Comparison of ENCODE assay signal across 2 cellular contexts in genomic region chr1:51644533-51645197, GRCh38.
TF ChIP-seq lines count a peak whose summit lies in the region.

No MANE protein-coding gene starts in this region.

TF ChIP-seq in GM23338, 12 proteins besides CTCF, POLR2A, EP300 and RAD21 (continued from another document):
- TF ChIP-seq ZNF462 (CRISPR knock-in tag; IDR thresholded peaks at IDR 0.05) (no peak), NANOG (IDR thresholded peaks at IDR 0.05; ENCODE audit: borderline replicate concordance) (no peak), ZNF114 (CRISPR knock-in tag; IDR thresholded peaks at IDR 0.05) (no peak), POLR2AphosphoS5 (IDR thresholded peaks at IDR 0.05; ENCODE audit: low read depth) (no peak), REST (IDR thresholded peaks at IDR 0.05; ENCODE audit: unreplicated experiment) (no peak), EZH2phosphoT487 (IDR thresholded peaks at IDR 0.05; ENCODE audit: unreplicated experiment) (no peak), CREB1 (CRISPR knock-in tag; IDR thresholded peaks at IDR 0.05; ENCODE audit: low read depth) (no peak)
TF ChIP-seq in GM23338: peak in this region for 0.

TF ChIP-seq in SK-N-SH, 30 proteins besides CTCF, POLR2A, EP300 and RAD21 (continued from another document):
- TF ChIP-seq NRF1 (IDR thresholded peaks at IDR 0.05; ENCODE audit: low read depth, low read length) (no peak), CHD2 (IDR thresholded peaks at IDR 0.05; ENCODE audit: low read length, partially characterized antibody) (no peak), NFIC (IDR thresholded peaks at IDR 0.05; ENCODE audit: borderline replicate concordance) (peak; percentile 60; the same call in 1 of the 2 replicates), POLR2AphosphoS5 (IDR thresholded peaks at IDR 0.05; ENCODE audit: low read depth, low read length) (peak; percentile 38; the same call in 1 of the 2 replicates), SMC3 (IDR thresholded peaks at IDR 0.05; ENCODE audit: low read depth, low read length) (no peak), MEF2A (IDR thresholded peaks at IDR 0.05; ENCODE audit: borderline replicate concordance, low read depth) (no peak), RFX5 (IDR thresholded peaks at IDR 0.05; ENCODE audit: low read length) (no peak), RCOR1 (IDR thresholded peaks at IDR 0.05; ENCODE audit: low read length) (no peak), RXRA (IDR thresholded peaks at IDR 0.05; ENCODE audit: borderline replicate concordance, low read depth) (no peak; the same call in 1 of the 2 replicates), SIN3A (IDR thresholded peaks at IDR 0.05; ENCODE audit: borderline replicate concordance, low read depth, low read length) (no peak), FOXJ3 (CRISPR knock-in tag; IDR thresholded peaks at IDR 0.05) (no peak), TEAD4 (IDR thresholded peaks at IDR 0.05; ENCODE audit: borderline replicate concordance, insufficient read depth) (no peak), ZBTB33 (IDR thresholded peaks at IDR 0.05; ENCODE audit: borderline replicate concordance, low read depth) (no peak), GABPA (IDR thresholded peaks at IDR 0.05; ENCODE audit: low read depth) (no peak), GATA2 (CRISPR knock-in tag; IDR thresholded peaks at IDR 0.05) (no peak), FOXM1 (IDR thresholded peaks at IDR 0.05; ENCODE audit: low read depth) (no peak), ELF1 (IDR thresholded peaks at IDR 0.05) (no peak), YY1 (IDR thresholded peaks at IDR 0.05; ENCODE audit: low read depth) (no peak), JUND (IDR thresholded peaks at IDR 0.05) (peak; percentile 83)
- TF ChIP-seq, protein P1, sequence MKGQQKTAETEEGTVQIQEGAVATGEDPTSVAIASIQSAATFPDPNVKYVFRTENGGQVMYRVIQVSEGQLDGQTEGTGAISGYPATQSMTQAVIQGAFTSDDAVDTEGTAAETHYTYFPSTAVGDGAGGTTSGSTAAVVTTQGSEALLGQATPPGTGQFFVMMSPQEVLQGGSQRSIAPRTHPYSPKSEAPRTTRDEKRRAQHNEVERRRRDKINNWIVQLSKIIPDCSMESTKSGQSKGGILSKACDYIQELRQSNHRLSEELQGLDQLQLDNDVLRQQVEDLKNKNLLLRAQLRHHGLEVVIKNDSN (IDR thresholded peaks at IDR 0.05; ENCODE audit: borderline replicate concordance, low read depth) = no peak
- TF ChIP-seq, protein P2, sequence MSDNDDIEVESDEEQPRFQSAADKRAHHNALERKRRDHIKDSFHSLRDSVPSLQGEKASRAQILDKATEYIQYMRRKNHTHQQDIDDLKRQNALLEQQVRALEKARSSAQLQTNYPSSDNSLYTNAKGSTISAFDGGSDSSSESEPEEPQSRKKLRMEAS (IDR thresholded peaks at IDR 0.05; ENCODE audit: low read depth) = peak; percentile 45; the same call in 1 of the 2 replicates
- TF ChIP-seq, protein P3, sequence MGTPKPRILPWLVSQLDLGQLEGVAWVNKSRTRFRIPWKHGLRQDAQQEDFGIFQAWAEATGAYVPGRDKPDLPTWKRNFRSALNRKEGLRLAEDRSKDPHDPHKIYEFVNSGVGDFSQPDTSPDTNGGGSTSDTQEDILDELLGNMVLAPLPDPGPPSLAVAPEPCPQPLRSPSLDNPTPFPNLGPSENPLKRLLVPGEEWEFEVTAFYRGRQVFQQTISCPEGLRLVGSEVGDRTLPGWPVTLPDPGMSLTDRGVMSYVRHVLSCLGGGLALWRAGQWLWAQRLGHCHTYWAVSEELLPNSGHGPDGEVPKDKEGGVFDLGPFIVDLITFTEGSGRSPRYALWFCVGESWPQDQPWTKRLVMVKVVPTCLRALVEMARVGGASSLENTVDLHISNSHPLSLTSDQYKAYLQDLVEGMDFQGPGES (IDR thresholded peaks at IDR 0.05; ENCODE audit: low read depth, low read length) = no peak
- TF ChIP-seq, protein P4, sequence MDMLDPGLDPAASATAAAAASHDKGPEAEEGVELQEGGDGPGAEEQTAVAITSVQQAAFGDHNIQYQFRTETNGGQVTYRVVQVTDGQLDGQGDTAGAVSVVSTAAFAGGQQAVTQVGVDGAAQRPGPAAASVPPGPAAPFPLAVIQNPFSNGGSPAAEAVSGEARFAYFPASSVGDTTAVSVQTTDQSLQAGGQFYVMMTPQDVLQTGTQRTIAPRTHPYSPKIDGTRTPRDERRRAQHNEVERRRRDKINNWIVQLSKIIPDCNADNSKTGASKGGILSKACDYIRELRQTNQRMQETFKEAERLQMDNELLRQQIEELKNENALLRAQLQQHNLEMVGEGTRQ (IDR thresholded peaks at IDR 0.05; ENCODE audit: borderline replicate concordance, low read depth, low read length) = no peak
- TF ChIP-seq, protein P5, sequence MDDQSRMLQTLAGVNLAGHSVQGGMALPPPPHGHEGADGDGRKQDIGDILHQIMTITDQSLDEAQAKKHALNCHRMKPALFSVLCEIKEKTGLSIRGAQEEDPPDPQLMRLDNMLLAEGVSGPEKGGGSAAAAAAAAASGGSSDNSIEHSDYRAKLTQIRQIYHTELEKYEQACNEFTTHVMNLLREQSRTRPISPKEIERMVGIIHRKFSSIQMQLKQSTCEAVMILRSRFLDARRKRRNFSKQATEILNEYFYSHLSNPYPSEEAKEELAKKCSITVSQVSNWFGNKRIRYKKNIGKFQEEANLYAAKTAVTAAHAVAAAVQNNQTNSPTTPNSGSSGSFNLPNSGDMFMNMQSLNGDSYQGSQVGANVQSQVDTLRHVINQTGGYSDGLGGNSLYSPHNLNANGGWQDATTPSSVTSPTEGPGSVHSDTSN (IDR thresholded peaks at IDR 0.05) = peak; percentile 48
